In the genomic region with DNA sequence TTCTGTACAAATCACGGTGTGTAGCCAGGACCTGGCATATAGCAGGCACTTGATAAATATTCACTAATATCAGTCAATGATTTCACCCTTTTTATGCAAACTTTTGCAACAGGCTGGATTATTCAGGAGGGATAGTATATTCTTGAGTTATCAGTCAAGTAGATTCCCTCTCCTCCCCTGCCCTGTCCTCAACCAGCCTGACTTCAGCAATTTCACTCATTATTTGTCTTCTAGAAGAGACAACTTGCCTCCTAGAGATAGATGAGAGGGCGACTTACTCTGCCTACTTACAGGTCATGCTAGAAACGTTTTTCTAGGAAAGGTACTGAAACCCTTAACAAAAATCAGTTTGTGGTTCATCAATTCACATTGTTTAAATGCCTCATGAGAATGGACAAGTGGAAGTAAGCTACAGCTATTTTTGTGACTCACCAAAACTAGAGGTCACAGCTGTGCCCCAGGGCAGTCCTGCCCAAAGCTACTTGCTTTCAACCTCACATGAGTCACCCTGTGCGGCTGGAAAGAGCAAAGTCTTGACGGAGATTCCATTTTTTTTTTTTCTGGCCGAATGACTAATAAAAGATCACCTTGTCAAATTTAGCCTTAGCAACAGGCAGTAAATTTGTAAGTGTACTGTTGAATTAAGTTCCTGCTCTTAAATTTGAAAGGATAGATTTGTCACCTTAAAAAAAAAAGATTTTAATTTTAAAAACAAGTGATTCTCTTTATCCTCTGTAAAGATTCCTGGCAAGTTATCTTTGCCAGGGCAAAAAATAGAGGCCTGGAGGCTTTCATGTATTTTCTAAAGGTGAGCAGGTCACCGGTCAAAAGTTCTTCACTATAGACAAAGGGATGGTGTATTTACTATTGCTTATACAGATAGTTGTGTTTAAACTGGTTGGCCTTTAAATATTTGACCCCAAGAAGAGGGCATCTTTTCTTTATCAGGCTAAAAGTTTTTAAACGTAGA, we compare ENCODE assay signal across 10 cellular contexts.
A peak's percentile ranks its signal among the peaks of the same experiment; 100 is the strongest.
DNase-seq lines count a peak whose midpoint lies in the region; ATAC-seq, FAIRE-seq and TF ChIP-seq lines count a peak whose summit lies in the region.
"Had no signal": no experiment of that assay in that cellular context is flagged by ENCODE, and none has a peak within 500 bp of the region (broad histone marks: within the 10 kb centered on the region; RNA-seq: fewer than 3 reads in every experiment).

No MANE protein-coding gene starts in this region.

- no peaks in the 10 kb centered on the region for H3K4me1 Mint-ChIP-seq in activated T-cell treated with anti-CD3 and anti-CD28 coated beads, Interleukin-2, amount 50 U/mL, for 4 hours (ENCODE audit: low read depth)
- H3K4me1 Mint-ChIP-seq: IgD-negative memory B cell had no signal

- WGBS in adrenal gland, 4 donors = 42 to 48% (median 47%) methylated on average over 8 of the region's 8 CpGs
- 27 to 29% methylated on average over 8 of the region's 8 CpGs for WGBS in pancreas, 2 donors

- TF ChIP-seq CTCF in adrenal gland (IDR thresholded peaks at IDR 0.05) (no peak), pancreas (IDR thresholded peaks at IDR 0.05) (no peak)

- H3K9me3 Mint-ChIP-seq in activated T-cell treated with anti-CD3 and anti-CD28 coated beads, Interleukin-2, amount 50 U/mL, for 4 hours = no peaks in the 10 kb centered on the region
- H3K9me3 Mint-ChIP-seq: IgD-negative memory B cell had no signal

- DNase-seq in adrenal gland (peak; percentile 81 to 94 (median 92)), pancreas (peak in 1 of 6 donors; percentile 30), NCI-H2029 (lab: John Stamatoyannopoulos, UW) (no peak), H7 (no peak)
- no peak for DNase-seq in activated T-cell treated with anti-CD3 and anti-CD28 coated beads, Interleukin-2, amount 50 U/mL, for 4 hours

- TF ChIP-seq POLR2A in adrenal gland (IDR thresholded peaks at IDR 0.05) = no peak

- H3K4me3 Mint-ChIP-seq in activated T-cell treated with anti-CD3 and anti-CD28 coated beads, Interleukin-2, amount 50 U/mL, for 4 hours = no peak overlapping the region
- H3K4me3 Mint-ChIP-seq: IgD-negative memory B cell had no signal

- peaks cover 3% of the 10 kb centered on the region for H3K27me3 Mint-ChIP-seq in activated T-cell treated with anti-CD3 and anti-CD28 coated beads, Interleukin-2, amount 50 U/mL, for 4 hours (ENCODE audit: low read depth)

- intact Hi-C loops in adrenal gland (cut with DNase I) = no loop called here
- intact Hi-C loops in pancreas (cut with DNase I) = no loop called here

- peak overlapping the region in 2 of 5 donors; percentile 19 to 69 for H3K27ac ChIP-seq in adrenal gland
- H3K27ac ChIP-seq in pancreas = no peak overlapping the region
- H3K27ac ChIP-seq: cardiac muscle cell had no signal

- no peak overlapping the region for H3K4me3 ChIP-seq in adrenal gland
- no peak overlapping the region for H3K4me3 ChIP-seq in pancreas
- H3K4me3 ChIP-seq in H7 (ENCODE audit: insufficient read depth, low read depth, low read length) = no peak overlapping the region
- H3K4me3 ChIP-seq: cardiac muscle cell had no signal

- H3K36me3 ChIP-seq in adrenal gland (replicated peaks in 1 of 2) = no peaks in the 10 kb centered on the region
- H3K36me3 ChIP-seq in pancreas = no peaks in the 10 kb centered on the region
- H3K36me3 ChIP-seq in H7 (replicated peaks; ENCODE audit: control insufficient read depth, insufficient read depth, low read length) = no peaks in the 10 kb centered on the region
- H3K36me3 ChIP-seq: cardiac muscle cell had no signal

- no peak for FAIRE-seq in pancreas (lab: Jason Lieb, UNC)

- no peaks in the 10 kb centered on the region for H3K9me3 ChIP-seq in adrenal gland (replicated peaks in 1 of 3)
- no peaks in the 10 kb centered on the region for H3K9me3 ChIP-seq in pancreas

- H3K27me3 ChIP-seq in adrenal gland (no peaks in the 10 kb centered on the region), pancreas (no peaks in the 10 kb centered on the region), H7 (ENCODE audit: control insufficient read depth, insufficient read depth, low read length) (no peaks in the 10 kb centered on the region)
- H3K27me3 ChIP-seq: cardiac muscle cell had no signal

- ATAC-seq in GM18861 (IDR thresholded peaks at IDR 0.05; ENCODE audit: unreplicated experiment) (peak; percentile 65), HG03342 (IDR thresholded peaks at IDR 0.05; ENCODE audit: unreplicated experiment) (peak; percentile 65), pancreas (peak in 3 of 4 donors; percentile 38 to 75 (median 75)), GM21381 (IDR thresholded peaks at IDR 0.05; ENCODE audit: unreplicated experiment) (no peak)
- no peak for ATAC-seq in activated T-cell treated with anti-CD3 and anti-CD28 coated beads, Interleukin-2, amount 50 U/mL, for 4 hours

- peaks cover 0 to 12% of the 10 kb centered on the region in 2 donors for H3K4me1 ChIP-seq in adrenal gland (replicated peaks in 1 of 2)
- H3K4me1 ChIP-seq in pancreas = no peaks in the 10 kb centered on the region

- no peaks in the 10 kb centered on the region for H3K36me3 Mint-ChIP-seq in activated T-cell treated with anti-CD3 and anti-CD28 coated beads, Interleukin-2, amount 50 U/mL, for 4 hours (ENCODE audit: insufficient read depth)
- H3K36me3 Mint-ChIP-seq: IgD-negative memory B cell had no signal

Comparison
In these comparisons a context has a peak if more than half of its experiments do, and no peak if none do; other contexts are left out.
1. ATAC-seq: peak in GM18861 (single experiment), HG03342 (single experiment) and pancreas (3 of 4); none in GM21381 (single experiment) and activated T-cell treated with anti-CD3 and anti-CD28 coated beads, Interleukin-2, amount 50 U/mL, for 4 hours (0 of 2).
2. DNase-seq: peak in adrenal gland (7 of 7); none in NCI-H2029 (single experiment), H7 (single experiment) and activated T-cell treated with anti-CD3 and anti-CD28 coated beads, Interleukin-2, amount 50 U/mL, for 4 hours (single experiment).